Comparison of ENCODE assay signal across 1 cellular context in the genomic region with DNA sequence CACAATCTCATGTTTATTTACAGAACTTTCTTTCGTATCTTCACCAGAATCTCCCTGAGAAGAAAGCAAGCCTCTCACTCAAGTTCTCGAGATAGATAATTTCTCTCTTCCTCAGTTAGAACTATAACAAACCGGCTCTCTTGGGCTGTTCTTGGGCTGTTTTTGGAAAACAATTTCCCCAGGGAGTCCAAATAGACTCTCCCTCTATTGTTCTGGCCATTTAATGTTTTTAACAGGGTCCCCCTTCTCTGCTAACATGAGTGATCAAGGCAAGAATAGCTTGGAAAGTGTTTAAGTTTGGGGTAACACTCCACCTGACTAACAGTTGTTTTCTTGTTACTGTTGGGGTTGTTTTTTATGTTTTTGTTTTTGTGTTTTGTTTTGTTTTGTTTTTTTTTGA.
TF ChIP-seq lines count a peak whose summit lies in the region.

No MANE protein-coding gene starts in this region.

TF ChIP-seq in IMR-90, 13 proteins besides CTCF, POLR2A, EP300 and RAD21 (continued from another document):
- TF ChIP-seq, protein P1, sequence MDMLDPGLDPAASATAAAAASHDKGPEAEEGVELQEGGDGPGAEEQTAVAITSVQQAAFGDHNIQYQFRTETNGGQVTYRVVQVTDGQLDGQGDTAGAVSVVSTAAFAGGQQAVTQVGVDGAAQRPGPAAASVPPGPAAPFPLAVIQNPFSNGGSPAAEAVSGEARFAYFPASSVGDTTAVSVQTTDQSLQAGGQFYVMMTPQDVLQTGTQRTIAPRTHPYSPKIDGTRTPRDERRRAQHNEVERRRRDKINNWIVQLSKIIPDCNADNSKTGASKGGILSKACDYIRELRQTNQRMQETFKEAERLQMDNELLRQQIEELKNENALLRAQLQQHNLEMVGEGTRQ (IDR thresholded peaks at IDR 0.05; ENCODE audit: low read depth, low read length): no peak
- TF ChIP-seq MXI1 (IDR thresholded peaks at IDR 0.05; ENCODE audit: borderline replicate concordance, low read depth, low read length): no peak
- no peak for TF ChIP-seq RCOR1 (IDR thresholded peaks at IDR 0.05; ENCODE audit: insufficient replicate concordance, low read length)
- TF ChIP-seq CHD1 (IDR thresholded peaks at IDR 0.05; ENCODE audit: low read depth, low read length): no peak
- TF ChIP-seq, protein P2, sequence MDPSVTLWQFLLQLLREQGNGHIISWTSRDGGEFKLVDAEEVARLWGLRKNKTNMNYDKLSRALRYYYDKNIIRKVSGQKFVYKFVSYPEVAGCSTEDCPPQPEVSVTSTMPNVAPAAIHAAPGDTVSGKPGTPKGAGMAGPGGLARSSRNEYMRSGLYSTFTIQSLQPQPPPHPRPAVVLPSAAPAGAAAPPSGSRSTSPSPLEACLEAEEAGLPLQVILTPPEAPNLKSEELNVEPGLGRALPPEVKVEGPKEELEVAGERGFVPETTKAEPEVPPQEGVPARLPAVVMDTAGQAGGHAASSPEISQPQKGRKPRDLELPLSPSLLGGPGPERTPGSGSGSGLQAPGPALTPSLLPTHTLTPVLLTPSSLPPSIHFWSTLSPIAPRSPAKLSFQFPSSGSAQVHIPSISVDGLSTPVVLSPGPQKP (IDR thresholded peaks at IDR 0.05; ENCODE audit: borderline replicate concordance, low read depth, low read length): no peak
- no peak for TF ChIP-seq BHLHE40 (IDR thresholded peaks at IDR 0.05; ENCODE audit: low read depth, low read length)
